8 cellular contexts compared by ENCODE assay signal in genomic region chrX:53082773-53083616, GRCh38. TPM values are rescaled to one million over a fixed set of nuclear protein-coding genes. Genes with fewer than 3 reads are reported as not detected.
A peak's percentile ranks its signal among the peaks of the same experiment; 100 is the strongest.
DNase-seq lines count a peak whose midpoint lies in the region; ATAC-seq lines count a peak whose summit lies in the region.

No MANE protein-coding gene starts in this region.

- peaks cover 26% of the 10 kb centered on the region for H3K36me3 Mint-ChIP-seq in activated T-helper 1 cell treated with anti-CD3 and anti-CD28 coated beads, Interleukin-12 subunit alpha, Interleukin-12 subunit beta, Interleukin-2, Interleukin-4 antibody, amounts not matched to agents 30 ng/mL and 10 ng/mL and 1 ng/mL, durations not matched to agents 14 hours and 24 hours and 36 hours (ENCODE audit: low read depth)

- H3K36me3 ChIP-seq in iPS-20b (ENCODE audit: insufficient read depth, low read depth, low read length) (peaks cover 28% of the 10 kb centered on the region), stomach smooth muscle (ENCODE audit: control insufficient read depth in 2 of 2, insufficient read depth in 2 of 2, low read length in 2 of 2) (peaks cover 14 to 31% of the 10 kb centered on the region in 2 donors)

- H3K4me1 Mint-ChIP-seq in activated T-helper 1 cell treated with anti-CD3 and anti-CD28 coated beads, Interleukin-12 subunit alpha, Interleukin-12 subunit beta, Interleukin-2, Interleukin-4 antibody, amounts not matched to agents 30 ng/mL and 10 ng/mL and 1 ng/mL, durations not matched to agents 14 hours and 24 hours and 36 hours (ENCODE audit: low read depth): peaks cover 29% of the 10 kb centered on the region

- no peaks in the 10 kb centered on the region for H3K27me3 Mint-ChIP-seq in activated T-helper 1 cell treated with anti-CD3 and anti-CD28 coated beads, Interleukin-12 subunit alpha, Interleukin-12 subunit beta, Interleukin-2, Interleukin-4 antibody, amounts not matched to agents 30 ng/mL and 10 ng/mL and 1 ng/mL, durations not matched to agents 14 hours and 24 hours and 36 hours (ENCODE audit: insufficient read depth)

- no peaks in the 10 kb centered on the region; the same call in 1 of the 2 replicates for H3K27me3 ChIP-seq in iPS-20b (ENCODE audit: insufficient read depth, low read length)
- H3K27me3 ChIP-seq in stomach smooth muscle (ENCODE audit: control insufficient read depth in 1 of 2, insufficient read depth in 2 of 2, low read length in 2 of 2): peaks cover 0 to 18% of the 10 kb centered on the region in 2 donors

- intact Hi-C loops in activated T-helper 1 cell treated with anti-CD3 and anti-CD28 coated beads, Interleukin-12 subunit alpha, Interleukin-12 subunit beta, Interleukin-2, Interleukin-4 antibody, amounts not matched to agents 30 ng/mL and 10 ng/mL and 1 ng/mL, durations not matched to agents 14 hours and 24 hours and 36 hours (cut with micrococcal nuclease): loop anchor here (1.0 to 10.0 kb wide), 5 partner anchors 10 to 1362 kb away; partner anchors contain the start of genes HUWE1, KDM5C and TSR2

- peak overlapping the region; percentile 94 for H3K4me3 Mint-ChIP-seq in activated T-helper 1 cell treated with anti-CD3 and anti-CD28 coated beads, Interleukin-12 subunit alpha, Interleukin-12 subunit beta, Interleukin-2, Interleukin-4 antibody, amounts not matched to agents 30 ng/mL and 10 ng/mL and 1 ng/mL, durations not matched to agents 14 hours and 24 hours and 36 hours

- H3K9me3 ChIP-seq in iPS-20b (ENCODE audit: insufficient read depth, low read depth, low read length) (no peaks in the 10 kb centered on the region), stomach smooth muscle (ENCODE audit: control insufficient read depth in 2 of 2, low read length in 2 of 2) (no peaks in the 10 kb centered on the region)

- H3K4me3 ChIP-seq in iPS-20b (ENCODE audit: low read length) (peak overlapping the region; percentile 77), stomach smooth muscle (ENCODE audit: low read length in 2 of 2) (peak overlapping the region; percentile 79 to 80)

- ATAC-seq in GM19023 (IDR thresholded peaks at IDR 0.05; ENCODE audit: unreplicated experiment): no peak

- no peak overlapping the region for H3K27ac ChIP-seq in iPS-20b (ENCODE audit: low read length)
- peak overlapping the region; percentile 90 for H3K27ac ChIP-seq in stomach smooth muscle (ENCODE audit: low read length)

- H3K9ac ChIP-seq in iPS-20b (ENCODE audit: low read depth, low read length): peak overlapping the region; percentile 65; the same call in 1 of the 2 replicates
- peak overlapping the region; percentile 78 to 87 for H3K9ac ChIP-seq in stomach smooth muscle (ENCODE audit: low read length in 2 of 2)

- no peaks in the 10 kb centered on the region for H3K9me3 Mint-ChIP-seq in activated T-helper 1 cell treated with anti-CD3 and anti-CD28 coated beads, Interleukin-12 subunit alpha, Interleukin-12 subunit beta, Interleukin-2, Interleukin-4 antibody, amounts not matched to agents 30 ng/mL and 10 ng/mL and 1 ng/mL, durations not matched to agents 14 hours and 24 hours and 36 hours

- DNase-seq in DMS53 (lab: John Stamatoyannopoulos, UW): peak; percentile 28
- no peak for DNase-seq in DMS53 treated with DMSO at 0.1 percent for 48 hours (lab: John Stamatoyannopoulos, UW; ENCODE audit: unreplicated experiment)
- DNase-seq in activated T-helper 1 cell treated with anti-CD3 and anti-CD28 coated beads, Interleukin-12 subunit alpha, Interleukin-12 subunit beta, Interleukin-2, Interleukin-4 antibody, amounts not matched to agents 30 ng/mL and 10 ng/mL and 1 ng/mL, durations not matched to agents 14 hours and 24 hours and 36 hours (ENCODE audit: low spot score): no peak
- no peak for DNase-seq in HUDEP-2 (lab: John Stamatoyannopoulos, UW; ENCODE audit: unreplicated experiment in 76 of 76)
- DNase-seq in iPS-NIHi11 (ENCODE audit: low spot score): no peak

- H3K4me1 ChIP-seq in iPS-20b (ENCODE audit: insufficient read depth, low read length) (peaks cover 2% of the 10 kb centered on the region; the same call in 1 of the 2 replicates), stomach smooth muscle (ENCODE audit: control insufficient read depth, insufficient read depth, low read length) (peaks cover 39% of the 10 kb centered on the region)

- peak overlapping the region; percentile 78 for H3K27ac Mint-ChIP-seq in activated T-helper 1 cell treated with anti-CD3 and anti-CD28 coated beads, Interleukin-12 subunit alpha, Interleukin-12 subunit beta, Interleukin-2, Interleukin-4 antibody, amounts not matched to agents 30 ng/mL and 10 ng/mL and 1 ng/mL, durations not matched to agents 14 hours and 24 hours and 36 hours

RNA-seq across cellular contexts. Expression of gene TSPYL2, which starts 0.8 kb away (rescaled TPM):
- total RNA-seq in activated T-helper 1 cell treated with anti-CD3 and anti-CD28 coated beads, Interleukin-12 subunit alpha, Interleukin-12 subunit beta, Interleukin-2, Interleukin-4 antibody, amounts not matched to agents 30 ng/mL and 10 ng/mL and 1 ng/mL, durations not matched to agents 14 hours and 24 hours and 36 hours: 37.5 and 40.3 TPM in 2 replicates

RNA-seq across cellular contexts. Expression of gene KANTR, which starts 10.9 kb away (rescaled TPM):
- 6.8 and 9.2 TPM in 2 replicates for total RNA-seq in activated T-helper 1 cell treated with anti-CD3 and anti-CD28 coated beads, Interleukin-12 subunit alpha, Interleukin-12 subunit beta, Interleukin-2, Interleukin-4 antibody, amounts not matched to agents 30 ng/mL and 10 ng/mL and 1 ng/mL, durations not matched to agents 14 hours and 24 hours and 36 hours

RNA-seq across cellular contexts. Expression of gene GPR173, which starts 34.4 kb away (rescaled TPM):
- total RNA-seq in activated T-helper 1 cell treated with anti-CD3 and anti-CD28 coated beads, Interleukin-12 subunit alpha, Interleukin-12 subunit beta, Interleukin-2, Interleukin-4 antibody, amounts not matched to agents 30 ng/mL and 10 ng/mL and 1 ng/mL, durations not matched to agents 14 hours and 24 hours and 36 hours: not detected in 2 replicates
